Comparison of ENCODE assay signal across 16 cellular contexts in genomic region chr5:38667499-38667776, GRCh38.
DNase-seq lines count a peak whose midpoint lies in the region; ATAC-seq, FAIRE-seq and TF ChIP-seq lines count a peak whose summit lies in the region.
"Had no signal": no experiment of that assay in that cellular context is flagged by ENCODE, and none has a peak within 500 bp of the region (broad histone marks: within the 10 kb centered on the region; RNA-seq: fewer than 3 reads in every experiment).

No MANE protein-coding gene starts in this region.

- intact Hi-C loops in body of pancreas (cut with DNase I) (no loop called here), testis (cut with DNase I; ENCODE audit: low total_unique reads) (loop anchor here (10.0 kb wide), 1 partner anchor 223 kb away; no protein-coding TSS in a partner anchor)

- ATAC-seq in body of pancreas (no peak), omental fat pad (ENCODE audit: low FRiP score) (no peak), GM21825 (IDR thresholded peaks at IDR 0.05; ENCODE audit: unreplicated experiment) (no peak)

- no peaks in the 10 kb centered on the region for H3K9me3 ChIP-seq in body of pancreas
- no peaks in the 10 kb centered on the region for H3K9me3 ChIP-seq in testis
- H3K9me3 ChIP-seq: BLaER1 treated with 17β-estradiol and CSF1 and Interleukin-3, amounts not matched to agents 10 nM and 100 nM; HAP-1 had no signal

- H3K4me3 ChIP-seq in body of pancreas = no peak overlapping the region
- H3K4me3 ChIP-seq in testis = no peak overlapping the region
- H3K4me3 ChIP-seq: BLaER1 treated with 17β-estradiol and CSF1 and Interleukin-3, amounts not matched to agents 10 nM and 100 nM; GM23248; HAP-1 had no signal

- no peak for TF ChIP-seq CTCF in C4-2B (conservative IDR thresholded peaks at IDR 0.05)
- TF ChIP-seq CTCF in body of pancreas (IDR thresholded peaks at IDR 0.05) = no peak
- no peak for TF ChIP-seq CTCF in testis (IDR thresholded peaks at IDR 0.05)
- no peak for TF ChIP-seq CTCF in omental fat pad (IDR thresholded peaks at IDR 0.05)

- 25 to 36% methylated on average over 1 of the region's 1 CpG for WGBS in body of pancreas, 2 donors
- WGBS in testis, 2 donors = 33 to 36% methylated on average over 1 of the region's 1 CpG

- DNase-seq in HTR-8/SVneo (ENCODE audit: insufficient read length, low spot score) (no peak), body of pancreas (no peak), testis (no peak), omental fat pad (ENCODE audit: low spot score) (no peak)
- no peak for DNase-seq in stimulated activated CD4-positive, alpha-beta T cell treated with anti-CD3 and anti-CD28 coated beads, Interleukin-4, amount 100 ng/mL, for 1 hour
- DNase-seq: CD4-positive, CD25-positive, alpha-beta regulatory T cell; CD8-positive, alpha-beta memory T cell had no signal

- H3K36me3 ChIP-seq in body of pancreas (replicated peaks in 1 of 2; ENCODE audit: insufficient read depth in 1 of 2, low read depth in 2 of 2) (no peaks in the 10 kb centered on the region), testis (ENCODE audit: low read depth, missing control alignments) (no peaks in the 10 kb centered on the region)
- H3K36me3 ChIP-seq: BLaER1 treated with 17β-estradiol and CSF1 and Interleukin-3, amounts not matched to agents 10 nM and 100 nM; HAP-1 had no signal

- H3K27ac ChIP-seq in C4-2B (peak overlapping the region; percentile 62; the same call in 1 of the 2 replicates), body of pancreas (peak overlapping the region; percentile 18 to 67 (median 31)), testis (peak overlapping the region; percentile 52 to 87)
- H3K27ac ChIP-seq: BLaER1 treated with 17β-estradiol and CSF1 and Interleukin-3, amounts not matched to agents 10 nM and 100 nM; GM23248 had no signal

- TF ChIP-seq POLR2A in body of pancreas (IDR thresholded peaks at IDR 0.05) (no peak), testis (IDR thresholded peaks at IDR 0.05) (no peak)

- peak; percentile 36 for FAIRE-seq in HTR-8/SVneo (lab: Jason Lieb, UNC)
- FAIRE-seq: D721Med, G401.6, GM12891, GM19239 had no signal

- peaks cover 38% of the 10 kb centered on the region for H3K4me1 ChIP-seq in body of pancreas
- peaks cover 19% of the 10 kb centered on the region for H3K4me1 ChIP-seq in testis
- H3K4me1 ChIP-seq: BLaER1 treated with 17β-estradiol and CSF1 and Interleukin-3, amounts not matched to agents 10 nM and 100 nM; HAP-1 had no signal

- H3K27me3 ChIP-seq in body of pancreas = no peaks in the 10 kb centered on the region
- H3K27me3 ChIP-seq in testis = no peaks in the 10 kb centered on the region
